17 cellular contexts compared by ENCODE assay signal in the genomic region with DNA sequence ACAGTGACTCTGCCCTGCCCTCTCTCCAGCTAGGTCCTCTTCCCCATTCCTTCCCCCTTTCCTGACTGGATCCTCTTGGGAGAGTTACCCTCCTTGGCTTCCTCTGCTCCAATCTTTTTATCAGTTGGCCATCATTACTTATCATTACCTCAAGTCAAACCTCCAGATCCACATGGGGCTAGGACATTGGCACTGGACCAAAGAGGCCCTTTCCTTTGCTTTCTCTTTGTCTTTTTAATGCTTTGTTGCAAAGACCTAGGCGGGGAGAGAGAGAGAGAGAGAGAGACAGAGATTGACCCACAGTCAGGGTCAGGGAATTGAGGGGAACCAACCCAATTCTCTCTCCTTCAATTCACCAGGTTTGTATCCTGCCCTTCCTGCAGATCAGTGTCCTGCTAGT. TPM values are rescaled to one million over a fixed set of nuclear protein-coding genes. Genes with fewer than 3 reads are reported as not detected.
DNase-seq lines count a peak whose midpoint lies in the region; ATAC-seq and TF ChIP-seq lines count a peak whose summit lies in the region.
"Had no signal": no experiment of that assay in that cellular context is flagged by ENCODE, and none has a peak within 500 bp of the region (broad histone marks: within the 10 kb centered on the region; RNA-seq: fewer than 3 reads in every experiment).

No MANE protein-coding gene starts in this region.

- H3K79me1 ChIP-seq in mesenchymal stem cell (replicated peaks; ENCODE audit: low read length, poor library complexity, severe bottlenecking): no peaks in the 10 kb centered on the region

- H3K23ac ChIP-seq in mesenchymal stem cell (ENCODE audit: low read length in 2 of 2): no peak overlapping the region

- ATAC-seq in sciatic nerve: no peak
- ATAC-seq in right cardiac atrium: no peak
- ATAC-seq: GM12878 had no signal

- no CpG with 5 or more reads among the region's 1 CpG for WGBS in mesenchymal stem cell
- 75% methylated on average over 1 of the region's 1 CpG for WGBS in right cardiac atrium

- H3K27me3 Mint-ChIP-seq in CD14-positive monocyte (ENCODE audit: low read depth in 3 of 3): peaks cover 14 to 18% (median 15%) of the 10 kb centered on the region in 3 donors

- H2BK120ac ChIP-seq in mesenchymal stem cell (ENCODE audit: low read depth, low read length): no peak overlapping the region

- H3K27ac Mint-ChIP-seq in CD14-positive monocyte: no peak overlapping the region
- H3K27ac Mint-ChIP-seq: CD4-positive, alpha-beta T cell had no signal

- in situ Hi-C loops in G401 (cut with HindIII; ENCODE audit: low sequenced_read_pairs): no loop called here

- H3K36me3 ChIP-seq in WERI-Rb-1 (peaks cover 2% of the 10 kb centered on the region; the same call in 1 of the 2 replicates), mesenchymal stem cell (ENCODE audit: control insufficient read depth in 1 of 2, insufficient read depth in 2 of 2, low read depth in 1 of 2, low read length in 2 of 2) (no peaks in the 10 kb centered on the region)

- intact Hi-C loops in CD14-positive monocyte (cut with micrococcal nuclease) (loop anchor here in 1 of 2 donors (5.0 kb wide), 2 partner anchors 39 to 51 kb away; no protein-coding TSS in a partner anchor), sciatic nerve (cut with DNase I) (no loop called here), right cardiac atrium (cut with DNase I) (loop anchor here in 2 of 4 donors (5.0 kb wide), 2 partner anchors 99 to 311 kb away; no protein-coding TSS in a partner anchor)

- H3K4ac ChIP-seq in mesenchymal stem cell (ENCODE audit: low read depth in 1 of 2, low read length in 2 of 2): no peak overlapping the region

- TF ChIP-seq CTCF in CD14-positive monocyte (IDR thresholded peaks at IDR 0.05) (no peak), WERI-Rb-1 (IDR thresholded peaks at IDR 0.05; ENCODE audit: low read depth, low read length) (no peak)

- H3K4me1 Mint-ChIP-seq in CD14-positive monocyte: peaks cover 28% of the 10 kb centered on the region

- no peak overlapping the region for H3K18ac ChIP-seq in mesenchymal stem cell (ENCODE audit: low read depth in 1 of 2, low read length in 2 of 2)

- no peak overlapping the region for H3K4me3 ChIP-seq in WERI-Rb-1 (ENCODE audit: low read depth, low read length)
- no peak overlapping the region for H3K4me3 ChIP-seq in mesenchymal stem cell (ENCODE audit: insufficient read depth in 1 of 2, low read depth in 1 of 2, low read length in 2 of 2)
- H3K4me3 ChIP-seq in right cardiac atrium (ENCODE audit: low read length): no peak overlapping the region
- H3K4me3 ChIP-seq: GM12878 had no signal

- H3K9me3 ChIP-seq in WERI-Rb-1 (ENCODE audit: severe bottlenecking) (no peaks in the 10 kb centered on the region), mesenchymal stem cell (ENCODE audit: control insufficient read depth, low read length) (no peaks in the 10 kb centered on the region), right cardiac atrium (ENCODE audit: control insufficient read depth, low read length) (no peaks in the 10 kb centered on the region)
- H3K9me3 ChIP-seq: BE2C, Caco-2 had no signal

- peak overlapping the region; percentile 16 for H4K91ac ChIP-seq in mesenchymal stem cell (ENCODE audit: low read length)

- no peak overlapping the region for H2BK5ac ChIP-seq in mesenchymal stem cell (ENCODE audit: low read depth, low read length, poor library complexity, severe bottlenecking)

- no peak overlapping the region for H2AK5ac ChIP-seq in mesenchymal stem cell (ENCODE audit: low read length, severe bottlenecking)

- H3K9ac ChIP-seq in mesenchymal stem cell (ENCODE audit: low read length): no peak overlapping the region

- H3K27ac ChIP-seq in WERI-Rb-1 (peak overlapping the region; percentile 30), mesenchymal stem cell (ENCODE audit: low read length, poor library complexity, severe bottlenecking) (no peak overlapping the region), right cardiac atrium (ENCODE audit: low read length) (no peak overlapping the region)

- H4K8ac ChIP-seq in mesenchymal stem cell (ENCODE audit: low read length): no peak overlapping the region

- peaks cover 0 to 2% (median 0%) of the 10 kb centered on the region in 7 donors for H3K9me3 Mint-ChIP-seq in CD14-positive monocyte
- H3K9me3 Mint-ChIP-seq: CD4-positive, alpha-beta T cell had no signal

- no peak overlapping the region for H3K14ac ChIP-seq in mesenchymal stem cell (ENCODE audit: low read length in 2 of 2)

- no peak overlapping the region for H2BK12ac ChIP-seq in mesenchymal stem cell (ENCODE audit: low read length in 2 of 2)

- no peak overlapping the region for H3K4me2 ChIP-seq in mesenchymal stem cell (ENCODE audit: low read length, poor library complexity, severe bottlenecking)

- H3K36me3 Mint-ChIP-seq in CD14-positive monocyte: no peaks in the 10 kb centered on the region

- H3K4me3 Mint-ChIP-seq in CD14-positive monocyte: no peak overlapping the region
- H3K4me3 Mint-ChIP-seq: CD4-positive, alpha-beta T cell had no signal

- no peak overlapping the region for H2BK15ac ChIP-seq in mesenchymal stem cell (ENCODE audit: low read depth, poor library complexity, severe bottlenecking)

- DNase-seq in CD14-positive monocyte (ENCODE audit: low spot score) (peak; percentile 7), WERI-Rb-1 (no peak), mesenchymal stem cell (no peak), sciatic nerve (ENCODE audit: low spot score) (peak; percentile 10), right cardiac atrium (no peak), NCI-H2107 treated with DMSO at 0.1 percent for 48 hours (lab: John Stamatoyannopoulos, UW; ENCODE audit: unreplicated experiment) (no peak), G401 (ENCODE audit: low spot score) (no peak)
- DNase-seq: BE2C; Caco-2; CD4-positive, alpha-beta T cell; DMS153; GOT3; KBM-7; MV-4-11; NCI-H1694 treated with DMSO at 0.1 percent for 48 hours; NCI-H524 had no signal

- H3K4me1 ChIP-seq in mesenchymal stem cell (ENCODE audit: control insufficient read depth, insufficient read depth, low read depth, low read length) (peaks cover 15% of the 10 kb centered on the region), right cardiac atrium (ENCODE audit: control insufficient read depth, insufficient read depth, low read length) (no peaks in the 10 kb centered on the region)

- H3K27me3 ChIP-seq in WERI-Rb-1 (ENCODE audit: insufficient read depth, low read depth, severe bottlenecking) (no peaks in the 10 kb centered on the region), mesenchymal stem cell (ENCODE audit: control insufficient read depth in 1 of 2, insufficient read depth in 1 of 2, low read length in 2 of 2) (peaks cover 0 to 9% of the 10 kb centered on the region in 2 experiments), right cardiac atrium (ENCODE audit: control insufficient read depth, insufficient read depth) (no peaks in the 10 kb centered on the region)
- H3K27me3 ChIP-seq: BE2C had no signal

- H2AFZ ChIP-seq in mesenchymal stem cell (ENCODE audit: low read depth, low read length): no peak overlapping the region

RNA-seq across cellular contexts. Expression of a gene that starts 3.6 kb away (rescaled TPM):
- polyA plus RNA-seq in CD14-positive monocyte: 10 to 100 TPM; 19.0 to 32.0 TPM
- 94.9 TPM for polyA plus RNA-seq in mesenchymal stem cell (2013, experiment 1 of 2)
- polyA plus RNA-seq in mesenchymal stem cell (2013, experiment 2 of 2): 89.3 TPM
- total RNA-seq in sciatic nerve: 155 TPM
- 100 to 1,000 TPM; 163 to 296 (median 219) TPM for total RNA-seq in right cardiac atrium
- 246 TPM for polyA plus RNA-seq in right cardiac atrium
- total RNA-seq in G401 (2014; rRNA removed; shearing (Covaris generic)): 20.4 and 32.7 TPM in 2 replicates

Comparison
In these comparisons a context has a peak if more than half of its experiments do, and no peak if none do; other contexts are left out.
1. DNase-seq: peak in CD14-positive monocyte (single experiment) and sciatic nerve (single experiment); none in WERI-Rb-1 (single experiment), mesenchymal stem cell (single experiment), right cardiac atrium (0 of 3), NCI-H2107 treated with DMSO at 0.1 percent for 48 hours (single experiment) and G401 (single experiment).